In genomic region chr2:64867253-64867996, GRCh38 we compare ENCODE assay signal across 17 cellular contexts.
A peak's percentile ranks its signal among the peaks of the same experiment; 100 is the strongest.
DNase-seq lines count a peak whose midpoint lies in the region; ATAC-seq, FAIRE-seq and TF ChIP-seq lines count a peak whose summit lies in the region.
"Had no signal": no experiment of that assay in that cellular context is flagged by ENCODE, and none has a peak within 500 bp of the region (broad histone marks: within the 10 kb centered on the region; RNA-seq: fewer than 3 reads in every experiment).

No MANE protein-coding gene starts in this region.

- TF ChIP-seq EP300 in H1 (IDR thresholded peaks at IDR 0.05; ENCODE audit: borderline replicate concordance in 1 of 2, low read depth in 2 of 2, low read length in 2 of 2) = no peak

- TF ChIP-seq POLR2A in H1 (IDR thresholded peaks at IDR 0.05; ENCODE audit: control extremely low read depth in 1 of 2, low read depth in 2 of 2, low read length in 2 of 2) (no peak), body of pancreas (IDR thresholded peaks at IDR 0.05) (no peak)

- no peak overlapping the region for H3K27ac Mint-ChIP-seq in CD4-positive, alpha-beta T cell

- no peak overlapping the region for H2BK12ac ChIP-seq in H1 (ENCODE audit: low read depth, low read length)

- H3K27me3 Mint-ChIP-seq in CD4-positive, alpha-beta T cell = peaks cover 5% of the 10 kb centered on the region

- H2AK5ac ChIP-seq in H1 (ENCODE audit: low read depth, low read length) = no peak overlapping the region

- H3K4me2 ChIP-seq in OCI-LY7 (ENCODE audit: low read length) (0 out of 2 replicates have a peak overlapping the region, but pooled peaks have one; percentile 6), H1 (ENCODE audit: insufficient read depth in 1 of 2, low read depth in 2 of 2, low read length in 2 of 2) (no peak overlapping the region), skeletal muscle satellite cell (ENCODE audit: low read length) (peak overlapping the region; percentile 5)
- H3K4me2 ChIP-seq: PC-9 had no signal

- H3K79me2 ChIP-seq in OCI-LY7 (ENCODE audit: insufficient read depth, low read depth, low read length) (no peaks in the 10 kb centered on the region), H1 (ENCODE audit: control insufficient read depth in 1 of 2, insufficient read depth in 2 of 2, low read length in 2 of 2) (no peaks in the 10 kb centered on the region)

- H4K8ac ChIP-seq in H1 (ENCODE audit: extremely low read depth, insufficient read depth, low read length) = no peak overlapping the region

- H3K9ac ChIP-seq in H1 (replicated peaks in 1 of 4; ENCODE audit: extremely low read depth in 1 of 4, low read depth in 3 of 4, low read length in 3 of 4) = no peak overlapping the region
- H3K9ac ChIP-seq in skeletal muscle satellite cell (ENCODE audit: low read depth, low read length) = no peak overlapping the region

- no peak overlapping the region for H2BK20ac ChIP-seq in H1 (ENCODE audit: low read length)

- intact Hi-C loops in CD4-positive, alpha-beta T cell (cut with DNase I, micrococcal nuclease) = loop anchor here in 1 of 2 experiments (5.0 kb wide), 1 partner anchor 815 kb away; no protein-coding TSS in a partner anchor
- intact Hi-C loops in OCI-LY7 (cut with micrococcal nuclease; ENCODE audit: unreplicated experiment) = loop anchor here (5.0 kb wide), 1 partner anchor 535 kb away; no protein-coding TSS in a partner anchor
- intact Hi-C loops in mucosa of descending colon (cut with DNase I, micrococcal nuclease) = loop anchor here (5.0 to 10.0 kb wide), 4 partner anchors 113 to 285 kb away; no protein-coding TSS in a partner anchor
- intact Hi-C loops in body of pancreas (cut with DNase I) = loop anchor here (5.0 to 10.0 kb wide), 2 partner anchors 223 to 345 kb away; partner anchors contain the start of gene AFTPH

- H2BK120ac ChIP-seq in H1 (replicated peaks; ENCODE audit: low read depth, low read length) = no peak overlapping the region

- H2AFZ ChIP-seq in OCI-LY7 (ENCODE audit: low read length) (no peak overlapping the region), H1 (ENCODE audit: low read length) (no peak overlapping the region)
- H2AFZ ChIP-seq: PC-9 had no signal

- FAIRE-seq in H1 (lab: Jason Lieb, UNC) = no peak
- FAIRE-seq: A204.1, GM19239 had no signal

- H3K27ac ChIP-seq in CD4-positive, alpha-beta T cell (ENCODE audit: low read depth, low read length) = no peak overlapping the region
- H3K27ac ChIP-seq in OCI-LY7 (ENCODE audit: low read depth, low read length, poor library complexity, severe bottlenecking) (no peak overlapping the region), H1 (ENCODE audit: low read depth, low read length) (no peak overlapping the region), body of pancreas (no peak overlapping the region)
- H3K27ac ChIP-seq: PC-9 had no signal

- H2BK15ac ChIP-seq in H1 (ENCODE audit: low read length) = 0 out of 2 replicates have a peak overlapping the region, but pooled peaks have one; percentile 8

- H3K36me3 ChIP-seq in OCI-LY7 (ENCODE audit: insufficient read depth, low read length) = no peaks in the 10 kb centered on the region
- H3K36me3 ChIP-seq in H1 (ENCODE audit: control insufficient read depth in 2 of 4, insufficient read depth in 4 of 4, low read length in 3 of 4) = no peaks in the 10 kb centered on the region
- no peaks in the 10 kb centered on the region for H3K36me3 ChIP-seq in skeletal muscle satellite cell (ENCODE audit: insufficient read depth, low read length)
- no peaks in the 10 kb centered on the region for H3K36me3 ChIP-seq in mucosa of descending colon (ENCODE audit: low read depth)
- no peaks in the 10 kb centered on the region for H3K36me3 ChIP-seq in body of pancreas (replicated peaks in 1 of 2; ENCODE audit: insufficient read depth in 1 of 2, low read depth in 2 of 2)
- H3K36me3 ChIP-seq: BE2C, HAP-1, MG63 had no signal

- WGBS in H1 (ENCODE audit: extremely low coverage in 1 of 2, insufficient coverage in 1 of 2, insufficient read length in 1 of 2, insufficient replicate concordance in 2 of 2, low coverage in 1 of 2, low lambda C conversion rate in 2 of 2, missing lambda C conversion rate in 1 of 2), 2 experiments = 85% methylated on average over 9 of the region's 9 CpGs; no CpG with 5 or more reads in 1 of the 2 experiments
- WGBS in body of pancreas, 2 donors = 63 to 67% methylated on average over 8 to 9 of the region's 9 CpGs

- no peak overlapping the region for H3K56ac ChIP-seq in H1 (replicated peaks; ENCODE audit: insufficient read length, low read depth, low read length)

- H3K9me2 ChIP-seq in OCI-LY7 (ENCODE audit: insufficient read depth, low read length) = no peaks in the 10 kb centered on the region

- H3K18ac ChIP-seq in H1 (ENCODE audit: extremely low read depth, low read length) = no peak overlapping the region

- no peaks in the 10 kb centered on the region for H3K9me3 ChIP-seq in CD4-positive, alpha-beta T cell (ENCODE audit: control insufficient read depth, low read length)
- H3K9me3 ChIP-seq in OCI-LY7 (ENCODE audit: low read length) (peaks cover 6% of the 10 kb centered on the region; the same call in 1 of the 2 replicates), H1 (ENCODE audit: insufficient read depth in 2 of 2, low read depth in 1 of 2, low read length in 1 of 2) (no peaks in the 10 kb centered on the region), skeletal muscle satellite cell (replicated peaks; ENCODE audit: low read length) (no peaks in the 10 kb centered on the region), mucosa of descending colon (no peaks in the 10 kb centered on the region), body of pancreas (no peaks in the 10 kb centered on the region)
- H3K9me3 ChIP-seq: BE2C, HAP-1 had no signal

- no peak for ATAC-seq in CD4-positive, alpha-beta T cell (ENCODE audit: poor library complexity)
- no peak for ATAC-seq in mucosa of descending colon
- no peak for ATAC-seq in body of pancreas

- no peak overlapping the region for H3K14ac ChIP-seq in H1 (ENCODE audit: insufficient read length)

- H3K27me3 ChIP-seq in CD4-positive, alpha-beta T cell (ENCODE audit: control insufficient read depth, insufficient read depth, low read length) = no peaks in the 10 kb centered on the region
- H3K27me3 ChIP-seq in H1 (replicated peaks in 1 of 4; ENCODE audit: control insufficient read depth in 3 of 4, extremely low read depth in 1 of 4, insufficient read depth in 3 of 4, low read length in 3 of 4) = peaks cover 3 to 30% (median 23%) of the 10 kb centered on the region in 4 experiments
- H3K27me3 ChIP-seq in skeletal muscle satellite cell (ENCODE audit: control insufficient read depth, insufficient read depth, low read length) = peaks cover 37% of the 10 kb centered on the region
- no peaks in the 10 kb centered on the region for H3K27me3 ChIP-seq in body of pancreas
- H3K27me3 ChIP-seq: BE2C, MG63 had no signal

- H3K4me1 ChIP-seq in OCI-LY7 (ENCODE audit: insufficient read depth, low read length, poor library complexity, severe bottlenecking) (peaks cover 34% of the 10 kb centered on the region), H1 (replicated peaks in 1 of 4; ENCODE audit: control insufficient read depth in 3 of 4, insufficient read depth in 4 of 4, low read length in 3 of 4) (peaks cover 0 to 7% (median 5%) of the 10 kb centered on the region in 4 experiments; a peak in 4 of 7 replicates), skeletal muscle satellite cell (ENCODE audit: control insufficient read depth, insufficient read depth, low read length) (peaks cover 32% of the 10 kb centered on the region), mucosa of descending colon (ENCODE audit: low read depth) (peaks cover 5% of the 10 kb centered on the region), body of pancreas (peaks cover 11% of the 10 kb centered on the region)
- H3K4me1 ChIP-seq: BE2C had no signal

- no peak for TF ChIP-seq CTCF in CD4-positive, alpha-beta T cell (IDR thresholded peaks at IDR 0.05)
- TF ChIP-seq CTCF in OCI-LY7 (conservative IDR thresholded peaks at IDR 0.05; ENCODE audit: low read length) = no peak
- TF ChIP-seq CTCF in H1 (IDR thresholded peaks at IDR 0.05; ENCODE audit: control extremely low read depth in 1 of 3, insufficient read depth in 1 of 3, low read depth in 1 of 3, low read length in 3 of 3) = no peak
- no peak for TF ChIP-seq CTCF in mucosa of descending colon (IDR thresholded peaks at IDR 0.05)
- no peak for TF ChIP-seq CTCF in body of pancreas (IDR thresholded peaks at IDR 0.05)

- H3K4me1 Mint-ChIP-seq in CD4-positive, alpha-beta T cell (ENCODE audit: low read depth) = no peaks in the 10 kb centered on the region

- H3K9me3 Mint-ChIP-seq in CD4-positive, alpha-beta T cell = no peaks in the 10 kb centered on the region

- H3K23me2 ChIP-seq in H1 (ENCODE audit: low read depth, low read length) = peaks cover 5% of the 10 kb centered on the region; the same call in 1 of the 2 replicates

- H4K5ac ChIP-seq in H1 (ENCODE audit: insufficient read length, low read depth, low read length) = no peak overlapping the region

- H2BK5ac ChIP-seq in H1 (ENCODE audit: low read depth, low read length) = no peak overlapping the region

- H3K4ac ChIP-seq in H1 (replicated peaks; ENCODE audit: insufficient read length, low read depth, low read length) = no peak overlapping the region

- no peaks in the 10 kb centered on the region for H3K36me3 Mint-ChIP-seq in CD4-positive, alpha-beta T cell (ENCODE audit: low read depth)

- DNase-seq in CD4-positive, alpha-beta T cell = no peak
- no peak for DNase-seq in OCI-LY7 (ENCODE audit: low spot score)
- no peak for DNase-seq in H1 (ENCODE audit: low read depth in 1 of 2, low spot score in 2 of 2)
- DNase-seq in mucosa of descending colon = no peak
- DNase-seq in HuH-7 (ENCODE audit: low spot score) = no peak
- DNase-seq in body of pancreas = no peak
- DNase-seq: BE2C, GF-D8, NCI-H446 treated with DMSO at 0.1 percent for 48 hours, NCI-H526 treated with DMSO at 0.1 percent for 48 hours, SHP77 had no signal

- H3K4me3 Mint-ChIP-seq in CD4-positive, alpha-beta T cell = peak overlapping the region; percentile 78

- POLR2A ChIA-PET in CD4-positive, alpha-beta T cell (lab: Charles Lee) = interaction anchor here (1.8 kb wide), 1 partner anchor 214 kb away, joined by 5 read pairs; the partner anchor contains the start of gene SERTAD2
- POLR2A ChIA-PET in OCI-LY7 (lab: Charles Lee) (interaction anchor here (1.4 to 1.9 kb wide), 2 partner anchors 216 to 280 kb away, joined by 5 to 6 read pairs; no protein-coding TSS in a partner anchor), H1 (lab: Charles Lee; ENCODE audit: partially characterized antibody) (interaction anchor here (0.7 kb wide), 1 partner anchor 260 kb away, joined by 3 read pairs; no protein-coding TSS in a partner anchor)

- CTCF ChIA-PET in CD4-positive, alpha-beta T cell (lab: Charles Lee) = interaction anchor here (0.9 to 2.7 kb wide), 3 partner anchors 36 to 281 kb away, joined by 3 to 15 read pairs (median 8); no protein-coding TSS in a partner anchor
- CTCF ChIA-PET in OCI-LY7 (lab: Charles Lee; ENCODE audit: unreplicated experiment) = no interaction called here
- CTCF ChIA-PET in H1 (lab: Charles Lee; ENCODE audit: partially characterized antibody) = interaction anchor here (0.6 to 3.6 kb wide), 36 partner anchors 9 to 538 kb away, joined by 3 to 22 read pairs (median 4); partner anchors contain the start of gene SERTAD2

- no peaks in the 10 kb centered on the region for H4K20me1 ChIP-seq in OCI-LY7 (ENCODE audit: insufficient read depth, low read length)
- H4K20me1 ChIP-seq in H1 (replicated peaks in 1 of 2; ENCODE audit: control insufficient read depth in 1 of 2, insufficient read depth in 2 of 2, low read length in 2 of 2) = no peaks in the 10 kb centered on the region

- no peaks in the 10 kb centered on the region for H3K79me1 ChIP-seq in H1 (ENCODE audit: low read depth, low read length)

- no peak for TF ChIP-seq RAD21 in H1 (IDR thresholded peaks at IDR 0.05 in 1 of 2, conservative IDR thresholded peaks at IDR 0.05 in 1 of 2; ENCODE audit: low read depth in 2 of 2, low read length in 2 of 2)

- H3K4me3 ChIP-seq in OCI-LY7 (ENCODE audit: low read depth, low read length, poor library complexity, severe bottlenecking) = no peak overlapping the region
- H3K4me3 ChIP-seq in H1 (ENCODE audit: extremely low read depth in 1 of 4, insufficient read depth in 2 of 4, low read depth in 3 of 4, low read length in 4 of 4) = no peak overlapping the region
- H3K4me3 ChIP-seq in skeletal muscle satellite cell (ENCODE audit: low read length) = no peak overlapping the region
- no peak overlapping the region for H3K4me3 ChIP-seq in mucosa of descending colon
- no peak overlapping the region for H3K4me3 ChIP-seq in body of pancreas
- H3K4me3 ChIP-seq: HAP-1, PC-9 had no signal

- H3K23ac ChIP-seq in H1 (ENCODE audit: insufficient read length) = no peak overlapping the region

- no TSS peak for BruUV-seq in OCI-LY7 (replicated peaks; lab: Mats Ljungman, UMichigan)

- H4K91ac ChIP-seq in H1 (replicated peaks; ENCODE audit: insufficient read length, low read length) = no peak overlapping the region

Comparison
In these comparisons a context has a peak if more than half of its experiments do, and no peak if none do; other contexts are left out.
1. H3K4me2 ChIP-seq: peak in OCI-LY7 (single experiment) and skeletal muscle satellite cell (single experiment); none in H1 (0 of 2).